Comparison of ENCODE assay signal across 8 cellular contexts in genomic region chr12:91111366-91112321, GRCh38. TPM values are rescaled to one million over a fixed set of nuclear protein-coding genes. Genes with fewer than 3 reads are reported as not detected.
DNase-seq lines count a peak whose midpoint lies in the region; ATAC-seq and TF ChIP-seq lines count a peak whose summit lies in the region.

Gene LUM, minus strand, starts transcription at chr12:91111494. Its CDS starts 2,515 bp downstream, at chr12:91108979.

- intact Hi-C loops in Calu3 (cut with micrococcal nuclease; ENCODE audit: unreplicated experiment) (loop anchor here (5.0 kb wide), 1 partner anchor 216 kb away; no protein-coding TSS in a partner anchor), cardiac septum (cut with DNase I) (loop anchor here (10.0 kb wide), 1 partner anchor 213 kb away; no protein-coding TSS in a partner anchor), prostate gland (cut with DNase I) (no loop called here)

- peak within 1 kb of the TSS; percentile 84 to 90 for H3K27ac ChIP-seq in SK-N-SH (ENCODE audit: low read depth in 2 of 2, low read length in 1 of 2)
- peak within 1 kb of the TSS in 1 of 2 donors; percentile 44 for H3K27ac ChIP-seq in prostate gland

- peaks cover 7% of the 10 kb centered on the region for H3K4me1 Mint-ChIP-seq in Calu3 (ENCODE audit: low read depth, unreplicated experiment)

- DNase-seq in Calu3 (no peak), SK-N-SH (peak; percentile 17), cardiac septum (ENCODE audit: low spot score) (peak; percentile 67), prostate gland (ENCODE audit: low spot score) (no peak), GM19240 (ENCODE audit: insufficient read length, low spot score) (no peak)

- no peaks in the 10 kb centered on the region for H3K36me3 ChIP-seq in SK-N-SH (replicated peaks in 1 of 2; ENCODE audit: control insufficient read depth in 1 of 2, insufficient read depth in 2 of 2, low read length in 1 of 2)
- no peaks in the 10 kb centered on the region for H3K36me3 ChIP-seq in prostate gland

- no peaks in the 10 kb centered on the region for H3K27me3 Mint-ChIP-seq in Calu3 (ENCODE audit: unreplicated experiment)

- no peaks in the 10 kb centered on the region for H3K36me3 Mint-ChIP-seq in Calu3 (ENCODE audit: insufficient read depth, unreplicated experiment)

- POLR2A ChIA-PET in SK-N-SH (lab: Yijun Ruan, JAX), result no interaction called here

- H3K4me1 ChIP-seq in SK-N-SH (ENCODE audit: control insufficient read depth in 1 of 2, insufficient read depth in 2 of 2, low read depth in 1 of 2, low read length in 1 of 2) (peaks cover 7 to 11% of the 10 kb centered on the region in 2 experiments; a peak in 2 of 4 replicates), prostate gland (replicated peaks) (no peaks in the 10 kb centered on the region)

- H3K9me3 ChIP-seq in SK-N-SH (no peaks in the 10 kb centered on the region), prostate gland (no peaks in the 10 kb centered on the region)

- H3F3A ChIP-seq in SK-N-SH (replicated peaks; ENCODE audit: insufficient read depth), result peaks cover 29% of the 10 kb centered on the region

- CTCF ChIA-PET in Calu3 (lab: Charles Lee), result interaction anchor here (2.4 kb wide), 1 partner anchor 215 kb away, joined by 6 read pairs; no protein-coding TSS in a partner anchor
- CTCF ChIA-PET in SK-N-SH (lab: Yijun Ruan, JAX), result interaction anchor here (0.6 to 1.4 kb wide), 4 partner anchors 11 to 243 kb away, joined by 3 to 4 read pairs (median 3); no protein-coding TSS in a partner anchor

- H3K27me3 ChIP-seq in SK-N-SH (ENCODE audit: insufficient read depth) (no peaks in the 10 kb centered on the region), prostate gland (replicated peaks; ENCODE audit: insufficient read depth) (no peaks in the 10 kb centered on the region)

- no peaks in the 10 kb centered on the region for H3K9me2 ChIP-seq in SK-N-SH

- no peak for TF ChIP-seq POLR2A in prostate gland (IDR thresholded peaks at IDR 0.05)

- H3K27ac Mint-ChIP-seq in Calu3 (ENCODE audit: unreplicated experiment), result no peak within 1 kb of the TSS

- peak in 1 of 2 experiments; percentile 29; a peak in 1 of 4 replicates for TF ChIP-seq EP300 in SK-N-SH (IDR thresholded peaks at IDR 0.05; ENCODE audit: borderline replicate concordance in 1 of 2, low read depth in 1 of 2, low read length in 1 of 2)

- TF ChIP-seq RAD21 in SK-N-SH (IDR thresholded peaks at IDR 0.05; ENCODE audit: low read length), result no peak

- no peaks in the 10 kb centered on the region; the same call in 1 of the 2 replicates for H3K79me2 ChIP-seq in SK-N-SH (ENCODE audit: insufficient read depth)

- H4K20me1 ChIP-seq in SK-N-SH (ENCODE audit: insufficient read depth), result no peaks in the 10 kb centered on the region

- no peak for ATAC-seq in GM18520 (IDR thresholded peaks at IDR 0.05; ENCODE audit: unreplicated experiment)
- no peak for ATAC-seq in GM18907 (IDR thresholded peaks at IDR 0.05; ENCODE audit: unreplicated experiment)
- no peak for ATAC-seq in GM21528 (IDR thresholded peaks at IDR 0.05; ENCODE audit: low FRiP score, unreplicated experiment)

- no peaks in the 10 kb centered on the region for H3K9me3 Mint-ChIP-seq in Calu3 (ENCODE audit: low read depth, unreplicated experiment)

- H3K4me3 Mint-ChIP-seq in Calu3 (ENCODE audit: low read depth, unreplicated experiment), result peak within 1 kb of the TSS; percentile 30

- peak within 1 kb of the TSS; percentile 63 for H3K4me2 ChIP-seq in SK-N-SH

- H3K9ac ChIP-seq in SK-N-SH, result peak within 1 kb of the TSS; percentile 47; the same call in 1 of the 2 replicates

- H2AFZ ChIP-seq in SK-N-SH (ENCODE audit: low read depth), result peak within 1 kb of the TSS; percentile 39; the same call in 1 of the 2 replicates

- H3K4me3 ChIP-seq in SK-N-SH (ENCODE audit: low read depth in 2 of 2, low read length in 1 of 2) (peak within 1 kb of the TSS; percentile 43 to 47; a peak in 3 of 4 replicates), prostate gland (peak within 1 kb of the TSS in 1 of 2 donors; percentile 6)

- no peak for TF ChIP-seq CTCF in Calu3 (IDR thresholded peaks at IDR 0.05; ENCODE audit: unreplicated experiment)
- TF ChIP-seq CTCF in SK-N-SH (IDR thresholded peaks at IDR 0.05), result no peak
- TF ChIP-seq CTCF in prostate gland (IDR thresholded peaks at IDR 0.05), result no peak

- no TSS peak for BruUV-seq in Calu3 (replicated peaks; lab: Mats Ljungman, UMichigan)

- 10% methylated on average over 7 of the region's 7 CpGs for WGBS in SK-N-SH (ENCODE audit: low lambda C conversion rate)
- WGBS in prostate gland, result 31% methylated on average over 7 of the region's 7 CpGs

TF ChIP-seq in SK-N-SH, 30 proteins besides CTCF, POLR2A, EP300 and RAD21:
- TF ChIP-seq GATA2 (CRISPR knock-in tag; IDR thresholded peaks at IDR 0.05) (peak; percentile 22; the same call in 1 of the 2 replicates), RXRA (IDR thresholded peaks at IDR 0.05; ENCODE audit: borderline replicate concordance, low read depth) (0 out of 2 replicates have a peak, but pooled peaks have one; percentile 11), TCF12 (IDR thresholded peaks at IDR 0.05) (peak; percentile 63), MEF2A (IDR thresholded peaks at IDR 0.05; ENCODE audit: borderline replicate concordance, low read depth) (no peak), CHD2 (IDR thresholded peaks at IDR 0.05; ENCODE audit: low read length, partially characterized antibody) (peak; percentile 65), POLR2AphosphoS5 (IDR thresholded peaks at IDR 0.05; ENCODE audit: low read depth, low read length) (peak; percentile 34; the same call in 1 of the 2 replicates), MAX (IDR thresholded peaks at IDR 0.05; ENCODE audit: low read depth) (0 out of 2 replicates have a peak, but pooled peaks have one; percentile 52), MXI1 (IDR thresholded peaks at IDR 0.05; ENCODE audit: low read depth, low read length) (peak; percentile 55; the same call in 1 of the 2 replicates), GABPA (IDR thresholded peaks at IDR 0.05; ENCODE audit: low read depth) (no peak), JUND (IDR thresholded peaks at IDR 0.05) (0 out of 2 replicates have a peak, but pooled peaks have one; percentile 10), PBX3 (IDR thresholded peaks at IDR 0.05) (peak; percentile 69), RCOR1 (IDR thresholded peaks at IDR 0.05; ENCODE audit: low read length) (no peak)

RNA-seq across cellular contexts. Expression of gene LUM, which starts in this region (rescaled TPM):
- total RNA-seq in Calu3 (2022) (0.31 TPM in 1 of 2 replicates, not detected in the other), cardiac septum (130 TPM), prostate gland (10 to 100 TPM; 34.3 to 56.1 TPM)
- polyA plus RNA-seq in SK-N-SH (2012; rRNA removed), result 30.6 and 50.2 TPM in 2 replicates
- polyA plus RNA-seq in SK-N-SH (2012; cell fraction: cytosol; rRNA removed), result 49.5 and 50.9 TPM in 2 replicates
- 7.9 and 36.0 TPM in 2 replicates for polyA plus RNA-seq in SK-N-SH (2012; cell fraction: nucleus; rRNA removed)

Comparison
In these comparisons a context has a peak if more than half of its experiments do, and no peak if none do; other contexts are left out.
1. RNA of gene LUM (total RNA-seq): 130 TPM in cardiac septum (single experiment) and 34.3 to 56.1 TPM in prostate gland; 0.31 TPM in Calu3; every median in the first group is over 10 times any median in the second.
2. DNase-seq: peak in SK-N-SH (single experiment) and cardiac septum (single experiment); none in Calu3 (single experiment), prostate gland (single experiment) and GM19240 (single experiment).